Comparison of ENCODE assay signal across 1 cellular context in genomic region chr17:74218436-74218835, GRCh38.
A peak's percentile ranks its signal among the peaks of the same experiment; 100 is the strongest.
TF ChIP-seq lines count a peak whose summit lies in the region.

No MANE protein-coding gene starts in this region.

TF ChIP-seq in SK-N-SH, 30 proteins besides CTCF, POLR2A, EP300 and RAD21 (continued from another document):
- no peak for TF ChIP-seq MXI1 (IDR thresholded peaks at IDR 0.05; ENCODE audit: low read depth, low read length)
- TF ChIP-seq CHD2 (IDR thresholded peaks at IDR 0.05; ENCODE audit: low read length, partially characterized antibody), result peak; percentile 32
- no peak for TF ChIP-seq FOXJ3 (CRISPR knock-in tag; IDR thresholded peaks at IDR 0.05)
- peak; percentile 46; the same call in 1 of the 2 replicates for TF ChIP-seq RCOR1 (IDR thresholded peaks at IDR 0.05; ENCODE audit: low read length)
- TF ChIP-seq TAF1 (IDR thresholded peaks at IDR 0.05; ENCODE audit: borderline replicate concordance, low read depth, low read length), result no peak
